21 cellular contexts compared by ENCODE assay signal in the genomic region with DNA sequence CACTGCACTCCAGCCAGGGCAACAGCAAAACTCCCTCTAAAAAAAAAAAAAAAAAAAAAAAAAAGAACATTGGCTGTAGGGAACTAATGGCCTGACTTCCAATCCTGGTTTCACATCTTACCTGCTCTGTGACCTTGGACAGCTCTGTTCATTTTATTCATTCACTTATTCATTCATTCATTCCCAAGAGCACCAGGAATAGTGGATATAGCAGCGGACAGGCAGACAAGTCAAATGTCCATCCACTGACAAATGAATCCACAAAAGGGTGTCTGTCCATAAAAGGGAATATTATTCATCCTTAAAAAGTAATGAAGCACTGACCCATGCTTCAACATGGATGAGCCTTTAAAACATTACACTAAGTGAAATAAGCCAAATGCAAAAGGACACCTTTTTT.
"Had no signal": no experiment of that assay in that cellular context is flagged by ENCODE, and none has a peak within 500 bp of the region (broad histone marks: within the 10 kb centered on the region; RNA-seq: fewer than 3 reads in every experiment).

No MANE protein-coding gene starts in this region.

- H3K27ac ChIP-seq: SJSA1, SK-N-MC had no signal

- DNase-seq: Karpas-422, KG1, MG63, NCI-H1048, NCI-H1105 treated with DMSO at 0.1 percent for 48 hours, NCI-H1417 treated with DMSO at 0.1 percent for 48 hours, NCI-H146, NCI-H1694 treated with DMSO at 0.1 percent for 48 hours, NCI-H1930, NCI-H2081, NCI-H2107, NCI-H2227 treated with DMSO at 0.1 percent for 48 hours, NCI-H524, NCI-H526 treated with DMSO at 0.1 percent for 48 hours, NCI-H748 treated with DMSO at 0.1 percent for 48 hours, Right ventricle myocardium superior, RPMI8226, SIG-M5 had no signal

- FAIRE-seq: RCC 7860 had no signal

- H3K9me3 ChIP-seq: MG63, SJSA1 had no signal

- H3K27me3 ChIP-seq: MG63, SJSA1 had no signal

- H3K4me3 ChIP-seq: MG63, SJSA1, SK-N-MC had no signal

- H3K36me3 ChIP-seq: MG63, SJSA1 had no signal
